ENCODE assay signal across 8 cellular contexts in genomic region chr19:40444181-40445005, GRCh38. TPM values are rescaled to one million over a fixed set of nuclear protein-coding genes. Genes with fewer than 3 reads are reported as not detected.
DNase-seq lines count a peak whose midpoint lies in the region; ATAC-seq and TF ChIP-seq lines count a peak whose summit lies in the region.

A gene with protein sequence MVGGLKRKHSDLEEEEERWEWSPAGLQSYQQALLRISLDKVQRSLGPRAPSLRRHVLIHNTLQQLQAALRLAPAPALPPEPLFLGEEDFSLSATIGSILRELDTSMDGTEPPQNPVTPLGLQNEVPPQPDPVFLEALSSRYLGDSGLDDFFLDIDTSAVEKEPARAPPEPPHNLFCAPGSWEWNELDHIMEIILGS (minus strand): TSS chr19:40444335. CDS start chr19:40442080, 2,255 bp downstream.

- H3K36me3 ChIP-seq in sigmoid colon = peaks cover 5 to 39% (median 21%) of the 10 kb centered on the region in 4 donors

- H3K9me3 ChIP-seq in sigmoid colon = no peaks in the 10 kb centered on the region

- DNase-seq in 8988T (peak; percentile 69), NCI-H2081 treated with DMSO at 0.1 percent for 48 hours (lab: John Stamatoyannopoulos, UW) (peak; percentile 87), T1000 (lab: John Stamatoyannopoulos, UW) (peak; percentile 95), astrocyte of the spinal cord (ENCODE audit: low read depth, low spot score) (peak; percentile 97), hypothalamus (lab: John Stamatoyannopoulos, UW) (peak; percentile 75 to 99 (median 97)), sigmoid colon (peak; percentile 99)

- peak within 1 kb of the TSS; percentile 93 to 100 (median 100) for H3K27ac ChIP-seq in sigmoid colon

- H3K27me3 ChIP-seq in sigmoid colon = no peaks in the 10 kb centered on the region

- H3K4me1 ChIP-seq in sigmoid colon = peaks cover 0 to 40% (median 37%) of the 10 kb centered on the region in 4 donors

- TF ChIP-seq CTCF in astrocyte of the spinal cord (IDR thresholded peaks at IDR 0.05; ENCODE audit: low read depth, low read length) = peak; percentile 35
- TF ChIP-seq CTCF in sigmoid colon (IDR thresholded peaks at IDR 0.05) = peak in 1 of 4 experiments; percentile 26

- peak; percentile 62 for ATAC-seq in GM18517 (IDR thresholded peaks at IDR 0.05; ENCODE audit: unreplicated experiment)
- peak; percentile 57 for ATAC-seq in HG03039 (IDR thresholded peaks at IDR 0.05; ENCODE audit: unreplicated experiment)

- no peak for TF ChIP-seq EP300 in sigmoid colon (IDR thresholded peaks at IDR 0.05)

- WGBS in sigmoid colon, 2 donors = 0% methylated on average over 74 of the region's 74 CpGs

- peak; percentile 98 to 99 for TF ChIP-seq POLR2A in sigmoid colon (IDR thresholded peaks at IDR 0.05)

- intact Hi-C loops in sigmoid colon (cut with DNase I) = loop anchor here (1.0 to 10.0 kb wide), 7 partner anchors 20 to 270 kb away; partner anchors contain the start of genes BLVRB, COQ8B, ITPKC and LTBP4

- in situ Hi-C loops in astrocyte of the spinal cord (cut with HindIII; ENCODE audit: low sequenced_read_pairs) = no loop called here

- H3K4me3 ChIP-seq in astrocyte of the spinal cord (ENCODE audit: low read depth, low read length) (peak within 1 kb of the TSS; percentile 100), sigmoid colon (peak within 1 kb of the TSS; percentile 82 to 99 (median 96))

RNA-seq across cellular contexts. Expression of the gene that starts here (rescaled TPM):
- total RNA-seq in sigmoid colon = 10 to 100 TPM; 15.5 to 34.2 (median 26.0) TPM
- 10 to 100 TPM; 28.9 to 60.7 (median 30.4) TPM for polyA plus RNA-seq in sigmoid colon

Comparison
In these comparisons a context has a peak if more than half of its experiments do, and no peak if none do; other contexts are left out.
1. Peak in every context shown above with its lines: DNase-seq, ATAC-seq, H3K4me3 ChIP-seq and H3K27ac ChIP-seq.